9 cellular contexts compared by ENCODE assay signal in genomic region chr10:70191906-70192305, GRCh38. TPM values are rescaled to one million over a fixed set of nuclear protein-coding genes. Genes with fewer than 3 reads are reported as not detected.
A peak's percentile ranks its signal among the peaks of the same experiment; 100 is the strongest.
DNase-seq lines count a peak whose midpoint lies in the region; ATAC-seq and TF ChIP-seq lines count a peak whose summit lies in the region.
"Had no signal": no experiment of that assay in that cellular context is flagged by ENCODE, and none has a peak within 500 bp of the region (broad histone marks: within the 10 kb centered on the region; RNA-seq: fewer than 3 reads in every experiment).

No MANE protein-coding gene starts in this region.

- H3K23ac ChIP-seq in trophoblast cell (ENCODE audit: low read length), result no peak overlapping the region

- H4K12ac ChIP-seq in trophoblast cell (ENCODE audit: low read depth, low read length), result no peak overlapping the region

- DNase-seq in NOMO-1 treated with DMSO at 0.1 percent for 48 hours (lab: John Stamatoyannopoulos, UW; ENCODE audit: unreplicated experiment) (peak; percentile 45), epithelial cell of prostate (ENCODE audit: low read depth, low spot score) (peak; percentile 31), trophoblast cell (peak; percentile 49 to 92), testis (no peak), ascending aorta (ENCODE audit: low spot score in 2 of 2) (no peak)
- no peak for DNase-seq in activated CD4-positive, CD25-positive, alpha-beta regulatory T cell (lab: John Stamatoyannopoulos, UW)

- no peaks in the 10 kb centered on the region for H3K79me1 ChIP-seq in trophoblast cell (ENCODE audit: low read length)

- H3K4ac ChIP-seq in trophoblast cell (ENCODE audit: low read depth, low read length), result no peak overlapping the region

- no peak overlapping the region for H2AK5ac ChIP-seq in trophoblast cell (ENCODE audit: low read length)

- ATAC-seq in GM21526 (IDR thresholded peaks at IDR 0.05; ENCODE audit: low FRiP score, unreplicated experiment), result no peak
- ATAC-seq: activated T-helper 17 cell treated with anti-CD3 and anti-CD28 coated beads, Interleukin-2, amount 50 U/mL, for 72 hours had no signal

- H3K4me1 ChIP-seq in BLaER1 treated with 17β-estradiol and CSF1 and Interleukin-3, amounts not matched to agents 10 nM and 100 nM, result peaks cover 15 to 35% (median 20%) of the 10 kb centered on the region in 10 experiments
- H3K4me1 ChIP-seq in trophoblast cell (ENCODE audit: control insufficient read depth in 1 of 2, insufficient read depth in 2 of 2, low read length in 2 of 2) (no peaks in the 10 kb centered on the region), testis (no peaks in the 10 kb centered on the region), ascending aorta (no peaks in the 10 kb centered on the region)

- TF ChIP-seq CTCF in testis (IDR thresholded peaks at IDR 0.05) (no peak), ascending aorta (IDR thresholded peaks at IDR 0.05) (no peak)

- intact Hi-C loops in testis (cut with DNase I; ENCODE audit: low total_unique reads) (no loop called here), ascending aorta (cut with DNase I) (no loop called here)

- H3K27ac ChIP-seq in BLaER1 treated with 17β-estradiol and CSF1 and Interleukin-3, amounts not matched to agents 10 nM and 100 nM, result peak overlapping the region in 1 of 11 experiments; percentile 3; a peak in 1 of 22 replicates
- H3K27ac ChIP-seq in epithelial cell of prostate, result peak overlapping the region; percentile 37
- H3K27ac ChIP-seq in trophoblast cell (ENCODE audit: low read depth, low read length), result no peak overlapping the region
- no peak overlapping the region for H3K27ac ChIP-seq in testis
- H3K27ac ChIP-seq in ascending aorta, result no peak overlapping the region

- no peak overlapping the region for H4K91ac ChIP-seq in trophoblast cell (ENCODE audit: low read depth, low read length)

- H2BK120ac ChIP-seq in trophoblast cell (ENCODE audit: insufficient read depth, low read length, poor library complexity), result no peak overlapping the region

- no peaks in the 10 kb centered on the region for H3K27me3 ChIP-seq in BLaER1 treated with 17β-estradiol and CSF1 and Interleukin-3, amounts not matched to agents 10 nM and 100 nM
- H3K27me3 ChIP-seq in trophoblast cell (ENCODE audit: insufficient read depth, low read length), result no peaks in the 10 kb centered on the region
- no peaks in the 10 kb centered on the region for H3K27me3 ChIP-seq in testis
- no peaks in the 10 kb centered on the region for H3K27me3 ChIP-seq in ascending aorta

- no peak overlapping the region for H4K8ac ChIP-seq in trophoblast cell (ENCODE audit: low read depth, low read length)

- no peak overlapping the region for H3K9ac ChIP-seq in BLaER1 treated with 17β-estradiol and CSF1 and Interleukin-3, amounts not matched to agents 10 nM and 100 nM
- H3K9ac ChIP-seq in trophoblast cell (ENCODE audit: low read length), result no peak overlapping the region

- H3K18ac ChIP-seq in trophoblast cell (ENCODE audit: low read length), result no peak overlapping the region

- no peak overlapping the region for H3K14ac ChIP-seq in trophoblast cell (ENCODE audit: low read length)

- H3K9me3 ChIP-seq in BLaER1 treated with 17β-estradiol and CSF1 and Interleukin-3, amounts not matched to agents 10 nM and 100 nM (replicated peaks in 1 of 11), result no peaks in the 10 kb centered on the region
- H3K9me3 ChIP-seq in trophoblast cell (ENCODE audit: insufficient read depth, low read depth, low read length) (no peaks in the 10 kb centered on the region), testis (no peaks in the 10 kb centered on the region), ascending aorta (no peaks in the 10 kb centered on the region)

- H4K20me1 ChIP-seq in BLaER1 treated with 17β-estradiol and CSF1 and Interleukin-3, amounts not matched to agents 10 nM and 100 nM, result peaks cover 0 to 4% (median 1%) of the 10 kb centered on the region in 11 experiments; a peak in 8 of 22 replicates

- TF ChIP-seq POLR2A in testis (IDR thresholded peaks at IDR 0.05), result no peak

- H3K36me3 ChIP-seq in BLaER1 treated with 17β-estradiol and CSF1 and Interleukin-3, amounts not matched to agents 10 nM and 100 nM, result peaks cover 0 to 19% (median 7%) of the 10 kb centered on the region in 11 experiments; a peak in 10 of 22 replicates
- H3K36me3 ChIP-seq in trophoblast cell (ENCODE audit: control insufficient read depth in 1 of 2, insufficient read depth in 2 of 2, low read length in 2 of 2), result no peaks in the 10 kb centered on the region
- H3K36me3 ChIP-seq in testis (ENCODE audit: low read depth, missing control alignments), result no peaks in the 10 kb centered on the region
- no peaks in the 10 kb centered on the region for H3K36me3 ChIP-seq in ascending aorta

- no peaks in the 10 kb centered on the region for H3K79me2 ChIP-seq in trophoblast cell (ENCODE audit: control insufficient read depth, insufficient read depth, low read length, poor library complexity)

- H2AFZ ChIP-seq in trophoblast cell (ENCODE audit: insufficient read depth, low read length, poor library complexity), result no peak overlapping the region

- no peak overlapping the region for H2BK12ac ChIP-seq in trophoblast cell (ENCODE audit: low read length)

- H3K4me2 ChIP-seq in BLaER1 treated with 17β-estradiol and CSF1 and Interleukin-3, amounts not matched to agents 10 nM and 100 nM, result peak overlapping the region in 9 of 11 experiments; percentile 30 to 65 (median 47); a peak in 16 of 22 replicates
- no peak overlapping the region for H3K4me2 ChIP-seq in trophoblast cell (ENCODE audit: low read length)

- H2BK5ac ChIP-seq in trophoblast cell (ENCODE audit: low read depth, low read length, poor library complexity), result no peak overlapping the region

- H3K4me3 ChIP-seq in BLaER1 treated with 17β-estradiol and CSF1 and Interleukin-3, amounts not matched to agents 10 nM and 100 nM, result no peak overlapping the region
- H3K4me3 ChIP-seq in trophoblast cell (ENCODE audit: low read depth, low read length) (no peak overlapping the region), testis (no peak overlapping the region), ascending aorta (no peak overlapping the region)

RNA-seq across cellular contexts. Expression of gene SAR1A, which starts 21.6 kb away (rescaled TPM):
- 131 and 137 TPM in 2 replicates for polyA plus RNA-seq in trophoblast cell (2013)
- total RNA-seq in testis, result 10 to 100 TPM; 45.2 to 55.2 TPM
- 49.7 TPM for polyA plus RNA-seq in testis (ENCODE audit: insufficient read depth, low read depth, low replicate concordance)
- 43.3 TPM for total RNA-seq in ascending aorta

RNA-seq across cellular contexts. Expression of gene PPA1, which starts 41.3 kb away (rescaled TPM):
- polyA plus RNA-seq in trophoblast cell (2013), result 67.0 and 68.2 TPM in 2 replicates
- total RNA-seq in testis, result 100 to 1,000 TPM; 110 to 136 TPM
- 143 TPM for polyA plus RNA-seq in testis (ENCODE audit: insufficient read depth, low read depth, low replicate concordance)
- 66.4 TPM for total RNA-seq in ascending aorta

RNA-seq across cellular contexts. Expression of gene TYSND1, which starts 45.4 kb away (rescaled TPM):
- 3.7 TPM in 2 replicates for polyA plus RNA-seq in trophoblast cell (2013)
- total RNA-seq in testis, result 10 to 100 TPM; 33.8 to 45.4 TPM
- 66.8 TPM for polyA plus RNA-seq in testis (ENCODE audit: insufficient read depth, low read depth, low replicate concordance)
- 12.3 TPM for total RNA-seq in ascending aorta

RNA-seq across cellular contexts. Expression of gene AIFM2, which starts 59.3 kb away (rescaled TPM):
- 1.2 and 1.3 TPM in 2 replicates for polyA plus RNA-seq in trophoblast cell (2013)
- total RNA-seq in testis, result 1 to 10 TPM; 7.1 TPM
- 9.7 TPM for polyA plus RNA-seq in testis (ENCODE audit: insufficient read depth, low read depth, low replicate concordance)
- total RNA-seq in ascending aorta, result 2.9 TPM

Comparison
In these comparisons a context has a peak if more than half of its experiments do, and no peak if none do; other contexts are left out.
1. DNase-seq: peak in NOMO-1 treated with DMSO at 0.1 percent for 48 hours (single experiment), epithelial cell of prostate (single experiment) and trophoblast cell (2 of 2); none in activated CD4-positive, CD25-positive, alpha-beta regulatory T cell (0 of 4), testis (single experiment) and ascending aorta (0 of 2).